8 cellular contexts compared by ENCODE assay signal in genomic region chr2:231925303-231926179, GRCh38. TPM values are rescaled to one million over a fixed set of nuclear protein-coding genes. Genes with fewer than 3 reads are reported as not detected.
DNase-seq lines count a peak whose midpoint lies in the region; ATAC-seq and TF ChIP-seq lines count a peak whose summit lies in the region.

No MANE protein-coding gene starts in this region.

- H3K4me3 ChIP-seq in esophagus squamous epithelium = peak overlapping the region; percentile 40 to 64 (median 52)

- peak; percentile 84 to 95 (median 90) for TF ChIP-seq CTCF in esophagus squamous epithelium (IDR thresholded peaks at IDR 0.05)

- peak; percentile 45 for ATAC-seq in HG03342 (IDR thresholded peaks at IDR 0.05; ENCODE audit: unreplicated experiment)
- peak; percentile 59 to 65 for ATAC-seq in activated T-cell treated with anti-CD3 and anti-CD28 coated beads, Interleukin-2, amount 50 U/mL, for 72 hours (replicated peaks in 1 of 2)
- no peak for ATAC-seq in HG03025 (IDR thresholded peaks at IDR 0.05; ENCODE audit: low FRiP score, unreplicated experiment)

- H3K27me3 ChIP-seq in esophagus squamous epithelium = peaks cover 0 to 96% (median 9%) of the 10 kb centered on the region in 4 donors

- no peaks in the 10 kb centered on the region for H3K36me3 Mint-ChIP-seq in activated T-cell treated with anti-CD3 and anti-CD28 coated beads, Interleukin-2, amount 50 U/mL, for 72 hours (ENCODE audit: insufficient read depth in 2 of 2)

- intact Hi-C loops in esophagus squamous epithelium (cut with DNase I) = loop anchor here (5.0 kb wide), 2 partner anchors 217 to 397 kb away; no protein-coding TSS in a partner anchor

- peaks cover 9% of the 10 kb centered on the region for H3K4me1 Mint-ChIP-seq in activated T-cell treated with anti-CD3 and anti-CD28 coated beads, Interleukin-2, amount 50 U/mL, for 72 hours (ENCODE audit: low read depth)

- WGBS in esophagus squamous epithelium, 2 donors = 2 to 4% methylated on average over 9 to 15 of the region's 96 CpGs

- peak overlapping the region; percentile 81 to 83 for H3K4me3 Mint-ChIP-seq in activated T-cell treated with anti-CD3 and anti-CD28 coated beads, Interleukin-2, amount 50 U/mL, for 72 hours

- H3K27ac Mint-ChIP-seq in activated T-cell treated with anti-CD3 and anti-CD28 coated beads, Interleukin-2, amount 50 U/mL, for 72 hours = no peak overlapping the region

- no peaks in the 10 kb centered on the region for H3K36me3 ChIP-seq in esophagus squamous epithelium

- DNase-seq in Daoy (ENCODE audit: low read depth) (peak; percentile 88), OCI-M2 (lab: John Stamatoyannopoulos, UW; ENCODE audit: unreplicated experiment) (peak; percentile 20), esophagus squamous epithelium (lab: John Stamatoyannopoulos, UW) (no peak), myocyte (ENCODE audit: low read depth) (peak; percentile 82)
- peak; percentile 77 to 85 for DNase-seq in activated T-cell treated with anti-CD3 and anti-CD28 coated beads, Interleukin-2, amount 50 U/mL, for 72 hours
- peak; percentile 12 to 35 for DNase-seq in stimulated activated CD8-positive, alpha-beta memory T cell treated with anti-CD3 and anti-CD28 coated beads, Interleukin-4, amount 100 ng/mL, for 4 hours (ENCODE audit: low read depth in 2 of 2, low spot score in 1 of 2)

- no peaks in the 10 kb centered on the region for H3K9me3 Mint-ChIP-seq in activated T-cell treated with anti-CD3 and anti-CD28 coated beads, Interleukin-2, amount 50 U/mL, for 72 hours

- TF ChIP-seq POLR2A in esophagus squamous epithelium (IDR thresholded peaks at IDR 0.05) = no peak

- peak overlapping the region in 2 of 4 donors; percentile 29 to 45 for H3K27ac ChIP-seq in esophagus squamous epithelium

- peaks cover 19 to 38% (median 19%) of the 10 kb centered on the region in 3 donors for H3K4me1 ChIP-seq in esophagus squamous epithelium

- peaks cover 50% of the 10 kb centered on the region for H3K27me3 Mint-ChIP-seq in activated T-cell treated with anti-CD3 and anti-CD28 coated beads, Interleukin-2, amount 50 U/mL, for 72 hours (ENCODE audit: low read depth)

- no peaks in the 10 kb centered on the region for H3K9me3 ChIP-seq in esophagus squamous epithelium

RNA-seq across cellular contexts. Expression of gene NPPC, which starts 0.7 kb away (rescaled TPM):
- total RNA-seq in Daoy (2014; rRNA removed; shearing (Covaris generic)) = not detected in 2 replicates
- total RNA-seq in activated T-cell treated with anti-CD3 and anti-CD28 coated beads, Interleukin-2, amount 50 U/mL, for 72 hours = 1 to 10 TPM in 1 of 2 donors, under 1 TPM in 1; 0.58 to 1.1 TPM
- 10 to 100 TPM in 1 of 4 donors, under 1 TPM in 1, not detected in 2; 0.49 to 11.2 TPM for total RNA-seq in esophagus squamous epithelium
- total RNA-seq in myocyte = 0.27 TPM in 1 of 2 replicates, not detected in the other
- polyA plus RNA-seq in myocyte (2012) = not detected

RNA-seq across cellular contexts. Expression of gene DIS3L2, which starts 36.0 kb away (rescaled TPM):
- 22.3 TPM in 2 replicates for total RNA-seq in Daoy (2014; rRNA removed; shearing (Covaris generic))
- 10 to 100 TPM; 28.8 to 38.3 TPM for total RNA-seq in activated T-cell treated with anti-CD3 and anti-CD28 coated beads, Interleukin-2, amount 50 U/mL, for 72 hours
- 10 to 100 TPM; 14.5 to 42.8 (median 32.4) TPM for total RNA-seq in esophagus squamous epithelium
- 20.5 and 34.5 TPM in 2 replicates for total RNA-seq in myocyte
- 12.5 TPM for polyA plus RNA-seq in myocyte (2012)
